9 cellular contexts compared by ENCODE assay signal in genomic region chr2:237154050-237154638, GRCh38.
A peak's percentile ranks its signal among the peaks of the same experiment; 100 is the strongest.
DNase-seq lines count a peak whose midpoint lies in the region; ATAC-seq and TF ChIP-seq lines count a peak whose summit lies in the region.
"Had no signal": no experiment of that assay in that cellular context is flagged by ENCODE, and none has a peak within 500 bp of the region (broad histone marks: within the 10 kb centered on the region; RNA-seq: fewer than 3 reads in every experiment).

No MANE protein-coding gene starts in this region.

- intact Hi-C loops in Right ventricle myocardium superior (cut with DNase I) (no loop called here), left ventricle myocardium superior (cut with micrococcal nuclease) (no loop called here), ovary (cut with DNase I) (loop anchor here (10.0 kb wide), 5 partner anchors 59 to 591 kb away; partner anchors contain the start of gene COL6A3 (in 1 of the 4))

- WGBS in endodermal cell (ENCODE audit: insufficient coverage in 1 of 2, insufficient read length in 1 of 2), 2 experiments = 50 to 54% methylated on average over 4 to 7 of the region's 7 CpGs
- 28 to 35% (median 34%) methylated on average over 7 of the region's 7 CpGs for WGBS in ovary, 3 donors

- no peak overlapping the region for H3K9ac ChIP-seq in endodermal cell (ENCODE audit: extremely low read depth, low read length, poor library complexity, severe bottlenecking)

- no peaks in the 10 kb centered on the region for H3K36me3 Mint-ChIP-seq in endodermal cell (ENCODE audit: low read depth)
- H3K36me3 Mint-ChIP-seq: natural killer cell had no signal

- H3K4me1 ChIP-seq in endodermal cell (ENCODE audit: control insufficient read depth, insufficient read depth, low read length) (no peaks in the 10 kb centered on the region), ovary (ENCODE audit: insufficient read depth) (peaks cover 5% of the 10 kb centered on the region)

- TF ChIP-seq CTCF in endodermal cell (conservative IDR thresholded peaks at IDR 0.05) (peak; percentile 85), ovary (IDR thresholded peaks at IDR 0.05) (peak; percentile 27 to 78 (median 65))

- peaks cover 8% of the 10 kb centered on the region for H3K4me1 Mint-ChIP-seq in endodermal cell

- peaks cover 3% of the 10 kb centered on the region for H3K9me3 Mint-ChIP-seq in endodermal cell
- H3K9me3 Mint-ChIP-seq: natural killer cell had no signal

- no peak for TF ChIP-seq POLR2A in ovary (IDR thresholded peaks at IDR 0.05)

- ATAC-seq in Right ventricle myocardium superior (ENCODE audit: poor library complexity) (peak; percentile 26), left ventricle myocardium superior (no peak), GM18517 (IDR thresholded peaks at IDR 0.05; ENCODE audit: unreplicated experiment) (no peak)

- no peak overlapping the region for H3K27ac Mint-ChIP-seq in endodermal cell
- H3K27ac Mint-ChIP-seq: natural killer cell had no signal

- H3K4me3 ChIP-seq in endodermal cell (ENCODE audit: low read length) (no peak overlapping the region), ovary (no peak overlapping the region)

- DNase-seq in Right ventricle myocardium superior (no peak), left ventricle myocardium superior (no peak), NCI-H2029 treated with DMSO at 0.1 percent for 48 hours (lab: John Stamatoyannopoulos, UW) (peak; percentile 32), endodermal cell (peak; percentile 88), ovary (peak in 4 of 5 donors; percentile 42 to 63 (median 54)), hypothalamus (lab: John Stamatoyannopoulos, UW) (no peak)
- peak; percentile 56 to 61 for DNase-seq in activated CD4-positive, alpha-beta T cell treated with anti-CD3 and anti-CD28 coated beads, Interleukin-2, amount 50 U/mL, for 48 hours
- DNase-seq: natural killer cell had no signal

- H3K9me3 ChIP-seq in endodermal cell (ENCODE audit: control insufficient read depth, low read length) (no peaks in the 10 kb centered on the region), ovary (no peaks in the 10 kb centered on the region)

- TF ChIP-seq EP300 in ovary (IDR thresholded peaks at IDR 0.05) = no peak

- H3K27ac ChIP-seq in endodermal cell (ENCODE audit: low read depth, low read length) (no peak overlapping the region), ovary (no peak overlapping the region)

- H3K27me3 ChIP-seq in endodermal cell (ENCODE audit: control insufficient read depth, insufficient read depth, low read length, poor library complexity, severe bottlenecking) = no peaks in the 10 kb centered on the region
- H3K27me3 ChIP-seq in ovary = no peaks in the 10 kb centered on the region

- H3K4me3 Mint-ChIP-seq in endodermal cell = no peak overlapping the region
- H3K4me3 Mint-ChIP-seq: natural killer cell had no signal

- H3K36me3 ChIP-seq in endodermal cell (ENCODE audit: control insufficient read depth, insufficient read depth, low read length) = no peaks in the 10 kb centered on the region
- H3K36me3 ChIP-seq in ovary = no peaks in the 10 kb centered on the region

- H3K27me3 Mint-ChIP-seq in endodermal cell (ENCODE audit: insufficient read depth) = peaks cover 2% of the 10 kb centered on the region

Comparison
In these comparisons a context has a peak if more than half of its experiments do, and no peak if none do; other contexts are left out.
1. DNase-seq: peak in NCI-H2029 treated with DMSO at 0.1 percent for 48 hours (single experiment), activated CD4-positive, alpha-beta T cell treated with anti-CD3 and anti-CD28 coated beads, Interleukin-2, amount 50 U/mL, for 48 hours (2 of 2), endodermal cell (single experiment) and ovary (4 of 5); none in Right ventricle myocardium superior (single experiment), left ventricle myocardium superior (single experiment) and hypothalamus (0 of 51).
2. intact Hi-C loops: an anchor here in ovary (10.0 kb wide); none called in Right ventricle myocardium superior and left ventricle myocardium superior.